22 cellular contexts compared by ENCODE assay signal in genomic region chr12:54375258-54375579, GRCh38. TPM values are rescaled to one million over a fixed set of nuclear protein-coding genes. Genes with fewer than 3 reads are reported as not detected.
DNase-seq lines count a peak whose midpoint lies in the region; ATAC-seq and TF ChIP-seq lines count a peak whose summit lies in the region.
"Had no signal": no experiment of that assay in that cellular context is flagged by ENCODE, and none has a peak within 500 bp of the region (broad histone marks: within the 10 kb centered on the region; RNA-seq: fewer than 3 reads in every experiment).

No MANE protein-coding gene starts in this region.

- no peaks in the 10 kb centered on the region for H3K9me3 Mint-ChIP-seq in activated T-helper 17 cell treated with anti-CD3 and anti-CD28 coated beads, Interleukin-2, amount 50 U/mL, for 72 hours
- H3K9me3 Mint-ChIP-seq in GM23338, result no peaks in the 10 kb centered on the region
- H3K9me3 Mint-ChIP-seq in stimulated activated memory B cell treated with anti-CD40 and anti-IgM and Interleukin-4, amounts not matched to agents 10 μg/mL and 1 μg/mL and 100 μg/mL, for 72 hours, result no peaks in the 10 kb centered on the region
- H3K9me3 Mint-ChIP-seq: activated B cell treated with CpG ODN at 0.5 μM for 24 hours; activated CD4-positive, alpha-beta memory T cell treated with anti-CD3 and anti-CD28 coated beads, Interleukin-2, amount 10 ng/mL, durations not matched to agents 7 days and 5 days; activated naive CD4-positive, alpha-beta T cell treated with anti-CD3 and anti-CD28 coated beads, Interleukin-2, amount 50 U/mL, for 72 hours; stimulated activated naive B cell treated with anti-CD40 and anti-IgM and Interleukin-4, amounts not matched to agents 10 μg/mL and 1 μg/mL and 100 μg/mL, for 72 hours; T-helper 2 cell treated with Interferon-gamma antibody and Interleukin-4, amounts not matched to agents 5 μg/mL and 100 μg/mL, for 36 hours had no signal

- H3K27me3 ChIP-seq in foreskin keratinocyte (no peaks in the 10 kb centered on the region), psoas muscle (ENCODE audit: insufficient read depth in 3 of 3, low read length in 2 of 3) (no peaks in the 10 kb centered on the region), vagina (no peaks in the 10 kb centered on the region), GM23338 (ENCODE audit: insufficient read depth) (peaks cover 22% of the 10 kb centered on the region)
- H3K27me3 ChIP-seq: body of pancreas, SJSA1 had no signal

- H2AFZ ChIP-seq in GM23338, result no peak overlapping the region

- no peaks in the 10 kb centered on the region for H3K36me3 Mint-ChIP-seq in activated T-helper 17 cell treated with anti-CD3 and anti-CD28 coated beads, Interleukin-2, amount 50 U/mL, for 72 hours (ENCODE audit: low read depth)
- H3K36me3 Mint-ChIP-seq in GM23338 (ENCODE audit: low read depth), result peaks cover 23% of the 10 kb centered on the region
- no peaks in the 10 kb centered on the region for H3K36me3 Mint-ChIP-seq in stimulated activated memory B cell treated with anti-CD40 and anti-IgM and Interleukin-4, amounts not matched to agents 10 μg/mL and 1 μg/mL and 100 μg/mL, for 72 hours
- H3K36me3 Mint-ChIP-seq: activated naive CD4-positive, alpha-beta T cell treated with anti-CD3 and anti-CD28 coated beads, Interleukin-2, amount 50 U/mL, for 72 hours had no signal

- peaks cover 24% of the 10 kb centered on the region for H3K4me1 ChIP-seq in foreskin keratinocyte
- H3K4me1 ChIP-seq in psoas muscle, result peaks cover 53% of the 10 kb centered on the region
- H3K4me1 ChIP-seq in vagina, result peaks cover 84% of the 10 kb centered on the region
- peaks cover 11% of the 10 kb centered on the region for H3K4me1 ChIP-seq in GM23338 (ENCODE audit: insufficient read depth)

- H3K36me3 ChIP-seq in psoas muscle (ENCODE audit: insufficient read depth in 1 of 2, low read depth in 1 of 2), result peaks cover 0 to 42% of the 10 kb centered on the region in 2 donors
- no peaks in the 10 kb centered on the region for H3K36me3 ChIP-seq in vagina
- H3K36me3 ChIP-seq in GM23338 (ENCODE audit: insufficient read depth), result no peaks in the 10 kb centered on the region
- H3K36me3 ChIP-seq: SJSA1 had no signal

- H3K4me3 ChIP-seq in psoas muscle (no peak overlapping the region), vagina (no peak overlapping the region), GM23338 (no peak overlapping the region)
- H3K4me3 ChIP-seq: body of pancreas, lung, SJSA1 had no signal

- no peak overlapping the region for H3K4me2 ChIP-seq in GM23338

- peak overlapping the region; percentile 11 for H3K27ac Mint-ChIP-seq in activated T-helper 17 cell treated with anti-CD3 and anti-CD28 coated beads, Interleukin-2, amount 50 U/mL, for 72 hours
- H3K27ac Mint-ChIP-seq in GM23338, result no peak overlapping the region
- H3K27ac Mint-ChIP-seq in stimulated activated memory B cell treated with anti-CD40 and anti-IgM and Interleukin-4, amounts not matched to agents 10 μg/mL and 1 μg/mL and 100 μg/mL, for 72 hours, result no peak overlapping the region
- H3K27ac Mint-ChIP-seq: activated B cell treated with CpG ODN at 0.5 μM for 24 hours; activated CD4-positive, alpha-beta memory T cell treated with anti-CD3 and anti-CD28 coated beads, Interleukin-2, amount 10 ng/mL, durations not matched to agents 7 days and 5 days; B cell; T-helper 2 cell treated with Interferon-gamma antibody and Interleukin-4, amounts not matched to agents 5 μg/mL and 100 μg/mL, for 36 hours had no signal

- no peak for TF ChIP-seq POLR2A in vagina (IDR thresholded peaks at IDR 0.05)

- ATAC-seq in activated T-helper 17 cell treated with anti-CD3 and anti-CD28 coated beads, Interleukin-2, amount 50 U/mL, for 72 hours (replicated peaks), result no peak
- no peak for ATAC-seq in foreskin keratinocyte
- ATAC-seq in psoas muscle, result no peak
- ATAC-seq in GM23338, result no peak
- ATAC-seq in stimulated activated memory B cell treated with anti-CD40 and anti-IgM and Interleukin-4, amounts not matched to agents 10 μg/mL and 1 μg/mL and 100 μg/mL, for 72 hours, result no peak
- ATAC-seq: activated naive CD4-positive, alpha-beta T cell treated with anti-CD3 and anti-CD28 coated beads, Interleukin-2, amount 50 U/mL, for 72 hours; body of pancreas; stimulated activated naive B cell treated with anti-CD40 and anti-IgM and Interleukin-4, amounts not matched to agents 10 μg/mL and 1 μg/mL and 100 μg/mL, for 72 hours had no signal

- H3K79me2 ChIP-seq in GM23338 (replicated peaks; ENCODE audit: insufficient read depth), result no peaks in the 10 kb centered on the region

- TF ChIP-seq CTCF in foreskin keratinocyte (conservative IDR thresholded peaks at IDR 0.05) (no peak), psoas muscle (IDR thresholded peaks at IDR 0.05) (no peak), vagina (IDR thresholded peaks at IDR 0.05) (no peak), GM23338 (conservative IDR thresholded peaks at IDR 0.05; ENCODE audit: low read depth in 2 of 2) (no peak)

- H3K4me1 Mint-ChIP-seq in activated T-helper 17 cell treated with anti-CD3 and anti-CD28 coated beads, Interleukin-2, amount 50 U/mL, for 72 hours, result peaks cover 4% of the 10 kb centered on the region
- peaks cover 31% of the 10 kb centered on the region for H3K4me1 Mint-ChIP-seq in GM23338
- H3K4me1 Mint-ChIP-seq in stimulated activated memory B cell treated with anti-CD40 and anti-IgM and Interleukin-4, amounts not matched to agents 10 μg/mL and 1 μg/mL and 100 μg/mL, for 72 hours, result peaks cover 23% of the 10 kb centered on the region

- H3K27me3 Mint-ChIP-seq in activated T-helper 17 cell treated with anti-CD3 and anti-CD28 coated beads, Interleukin-2, amount 50 U/mL, for 72 hours, result no peaks in the 10 kb centered on the region
- H3K27me3 Mint-ChIP-seq in GM23338 (ENCODE audit: insufficient read depth, low read depth, poor library complexity), result peaks cover 16% of the 10 kb centered on the region
- H3K27me3 Mint-ChIP-seq in stimulated activated memory B cell treated with anti-CD40 and anti-IgM and Interleukin-4, amounts not matched to agents 10 μg/mL and 1 μg/mL and 100 μg/mL, for 72 hours, result no peaks in the 10 kb centered on the region
- H3K27me3 Mint-ChIP-seq: activated B cell treated with CpG ODN at 0.5 μM for 24 hours; B cell; stimulated activated naive B cell treated with anti-CD40 and anti-IgM and Interleukin-4, amounts not matched to agents 10 μg/mL and 1 μg/mL and 100 μg/mL, for 72 hours had no signal

- H3K9me2 ChIP-seq in GM23338 (ENCODE audit: insufficient read depth), result no peaks in the 10 kb centered on the region

- H3K9me3 ChIP-seq in psoas muscle (no peaks in the 10 kb centered on the region), vagina (no peaks in the 10 kb centered on the region)
- H3K9me3 ChIP-seq: body of pancreas, SJSA1 had no signal

- H3K27ac ChIP-seq in foreskin keratinocyte, result peak overlapping the region; percentile 39
- H3K27ac ChIP-seq in psoas muscle, result peak overlapping the region; percentile 36
- peak overlapping the region; percentile 93 for H3K27ac ChIP-seq in vagina
- H3K27ac ChIP-seq in GM23338 (ENCODE audit: low read depth), result no peak overlapping the region
- H3K27ac ChIP-seq: body of pancreas, SJSA1 had no signal

- H3K4me3 Mint-ChIP-seq in activated T-helper 17 cell treated with anti-CD3 and anti-CD28 coated beads, Interleukin-2, amount 50 U/mL, for 72 hours, result no peak overlapping the region
- H3K4me3 Mint-ChIP-seq in GM23338, result no peak overlapping the region
- H3K4me3 Mint-ChIP-seq in stimulated activated memory B cell treated with anti-CD40 and anti-IgM and Interleukin-4, amounts not matched to agents 10 μg/mL and 1 μg/mL and 100 μg/mL, for 72 hours, result no peak overlapping the region
- H3K4me3 Mint-ChIP-seq: activated B cell treated with CpG ODN at 0.5 μM for 24 hours; activated CD4-positive, alpha-beta memory T cell treated with anti-CD3 and anti-CD28 coated beads, Interleukin-2, amount 10 ng/mL, durations not matched to agents 7 days and 5 days; B cell; stimulated activated naive B cell treated with anti-CD40 and anti-IgM and Interleukin-4, amounts not matched to agents 10 μg/mL and 1 μg/mL and 100 μg/mL, for 72 hours; T-helper 2 cell treated with Interferon-gamma antibody and Interleukin-4, amounts not matched to agents 5 μg/mL and 100 μg/mL, for 36 hours had no signal

- intact Hi-C loops in psoas muscle (cut with DNase I) (loop anchor here in 1 of 2 donors (10.0 kb wide), 1 partner anchor 390 kb away; the partner anchor contains the start of gene HOXC10), vagina (cut with DNase I) (no loop called here)

- 51 to 81% (median 71%) methylated on average over 2 of the region's 2 CpGs for WGBS in psoas muscle, 3 donors

- no peaks in the 10 kb centered on the region; the same call in none of the 2 replicates for H4K20me1 ChIP-seq in GM23338 (replicated peaks; ENCODE audit: insufficient read depth)

- DNase-seq in foreskin keratinocyte (no peak), psoas muscle (peak in 1 of 2 donors; percentile 44), vagina (ENCODE audit: extremely low spot score in 2 of 2) (no peak), GM23338 (ENCODE audit: low spot score) (no peak)
- no peak for DNase-seq in stimulated activated naive CD4-positive, alpha-beta T cell treated with Interleukin-2 at 50 U/mL for 16 hours (lab: John Stamatoyannopoulos, UW)
- DNase-seq: activated B cell treated with CpG ODN at 0.5 μM for 24 hours; activated CD4-positive, alpha-beta memory T cell treated with anti-CD3 and anti-CD28 coated beads, Interleukin-2, amount 10 ng/mL, durations not matched to agents 7 days and 5 days; activated T-cell treated with anti-CD3 and anti-CD28 coated beads, Interleukin-2, amount 50 U/mL, for 48 hours; body of pancreas; HCEC 1CT; NCI-H1048; NCI-H524 treated with DMSO at 0.1 percent for 48 hours; stimulated activated naive B cell treated with anti-CD40 and anti-IgM and Interleukin-4, amounts not matched to agents 10 μg/mL and 1 μg/mL and 100 μg/mL, for 72 hours had no signal

- no peaks in the 10 kb centered on the region; the same call in 1 of the 2 replicates for H3F3A ChIP-seq in GM23338 (replicated peaks; ENCODE audit: low read depth)

RNA-seq across cellular contexts. Expression of gene ZNF385A, which starts 9.3 kb away (rescaled TPM):
- 1 to 10 TPM in 1 of 2 donors, under 1 TPM in 1; 0.48 to 2.6 TPM for total RNA-seq in activated T-helper 17 cell treated with anti-CD3 and anti-CD28 coated beads, Interleukin-2, amount 50 U/mL, for 72 hours
- total RNA-seq in foreskin keratinocyte (29.8 and 31.9 TPM in 2 replicates), psoas muscle (10 to 100 TPM; 25.5 to 85.8 (median 68.9) TPM), vagina (38.8 TPM)
- polyA plus RNA-seq in foreskin keratinocyte (77.1 and 81.3 TPM in 2 replicates), psoas muscle (10 to 100 TPM in 2 of 3 donors, 1 to 10 TPM in 1; 4.9 to 28.0 (median 24.5) TPM), GM23338 (2016; fragmentation: Nextera tagmentation; extraction: Ambion mirVana) (19.6 and 21.7 TPM in 2 replicates)
- total RNA-seq in GM23338 (2014; rRNA removed; shearing (Covaris generic)), result 10.9 and 22.3 TPM in 2 replicates

RNA-seq across cellular contexts. Expression of gene GPR84, which starts 10.9 kb away (rescaled TPM):
- 1 to 10 TPM in 1 of 2 donors, under 1 TPM in 1; 0.24 to 2.2 TPM for total RNA-seq in activated T-helper 17 cell treated with anti-CD3 and anti-CD28 coated beads, Interleukin-2, amount 50 U/mL, for 72 hours
- total RNA-seq in foreskin keratinocyte, result 0.07 and 0.10 TPM in 2 replicates
- 0.07 TPM in 2 replicates for polyA plus RNA-seq in foreskin keratinocyte
- under 1 TPM in 1 of 4 donors, not detected in 3; 0.40 TPM for total RNA-seq in psoas muscle
- under 1 TPM in 1 of 3 donors, not detected in 2; 0.16 TPM for polyA plus RNA-seq in psoas muscle
- not detected for total RNA-seq in vagina
- not detected in 2 replicates for total RNA-seq in GM23338 (2014; rRNA removed; shearing (Covaris generic))
- not detected in 2 replicates for polyA plus RNA-seq in GM23338 (2016; fragmentation: Nextera tagmentation; extraction: Ambion mirVana)
- total RNA-seq: activated B cell treated with CpG ODN at 0.5 μM for 24 hours, B cell, body of pancreas, fibroblast of lung, myocyte, SJSA1 had no signal

RNA-seq across cellular contexts. Expression of gene ITGA5, which starts 43.8 kb away (rescaled TPM):
- 100 to 1,000 TPM in 1 of 2 donors, 10 to 100 TPM in 1; 29.9 to 211 TPM for total RNA-seq in activated T-helper 17 cell treated with anti-CD3 and anti-CD28 coated beads, Interleukin-2, amount 50 U/mL, for 72 hours
- total RNA-seq in foreskin keratinocyte (111 and 175 TPM in 2 replicates), psoas muscle (10 to 100 TPM; 24.0 to 80.3 (median 41.9) TPM), vagina (95.0 TPM)
- polyA plus RNA-seq in foreskin keratinocyte (77.3 and 104 TPM in 2 replicates), psoas muscle (100 to 1,000 TPM in 1 of 3 donors, 10 to 100 TPM in 2; 13.7 to 244 (median 39.7) TPM), GM23338 (2016; fragmentation: Nextera tagmentation; extraction: Ambion mirVana) (5.9 and 7.3 TPM in 2 replicates)
- 23.7 and 24.2 TPM in 2 replicates for total RNA-seq in GM23338 (2014; rRNA removed; shearing (Covaris generic))

RNA-seq across cellular contexts. Expression of gene COPZ1, which starts 50.3 kb away (rescaled TPM):
- 10 to 100 TPM; 75.4 to 86.8 TPM for total RNA-seq in activated T-helper 17 cell treated with anti-CD3 and anti-CD28 coated beads, Interleukin-2, amount 50 U/mL, for 72 hours
- total RNA-seq in foreskin keratinocyte (116 and 134 TPM in 2 replicates), psoas muscle (100 to 1,000 TPM in 1 of 4 donors, 10 to 100 TPM in 3; 84.4 to 102 (median 93.0) TPM), vagina (47.6 TPM)
- polyA plus RNA-seq in foreskin keratinocyte (140 and 149 TPM in 2 replicates), psoas muscle (100 to 1,000 TPM in 1 of 3 donors, 10 to 100 TPM in 2; 77.8 to 131 (median 86.6) TPM), GM23338 (2016; fragmentation: Nextera tagmentation; extraction: Ambion mirVana) (72.7 and 79.9 TPM in 2 replicates)
- total RNA-seq in GM23338 (2014; rRNA removed; shearing (Covaris generic)), result 72.5 and 91.2 TPM in 2 replicates
